18 cellular contexts compared by ENCODE assay signal in the genomic region with DNA sequence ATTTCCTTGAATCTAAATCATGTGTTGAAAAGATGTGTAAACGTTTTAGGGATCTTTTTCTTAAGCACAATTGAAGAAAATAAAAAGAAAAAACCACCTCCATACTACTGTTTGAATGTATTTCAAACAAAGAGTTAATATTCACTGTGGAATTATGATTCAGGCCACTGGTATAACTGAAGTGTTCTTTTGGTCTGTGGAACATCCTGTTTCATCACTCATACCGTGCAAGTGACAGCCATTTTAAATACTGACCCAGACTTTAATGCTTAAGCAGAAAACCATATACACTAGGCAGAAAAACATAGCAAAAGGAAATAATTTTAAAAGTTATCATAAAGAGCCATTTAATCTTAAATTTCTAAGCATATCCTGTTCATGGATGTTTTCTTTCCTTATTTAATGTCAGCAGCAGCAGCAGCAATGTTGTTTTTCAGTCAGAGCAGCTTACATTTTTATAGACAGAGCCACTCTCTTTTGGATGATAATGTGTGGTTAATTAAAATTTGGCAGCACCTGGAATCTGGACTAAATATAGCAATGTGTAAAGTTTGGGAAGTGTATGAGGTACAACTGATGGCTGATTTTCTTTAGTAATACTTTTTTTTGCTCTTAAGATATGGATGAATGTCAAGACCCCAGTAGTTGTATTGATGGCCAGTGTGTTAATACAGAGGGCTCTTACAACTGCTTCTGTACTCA.
DNase-seq lines count a peak whose midpoint lies in the region; ATAC-seq and TF ChIP-seq lines count a peak whose summit lies in the region.
"Had no signal": no experiment of that assay in that cellular context is flagged by ENCODE, and none has a peak within 500 bp of the region (broad histone marks: within the 10 kb centered on the region; RNA-seq: fewer than 3 reads in every experiment).

No MANE protein-coding gene starts in this region.

- H3K9me3 ChIP-seq in left ventricle myocardium inferior (replicated peaks) (no peaks in the 10 kb centered on the region), right cardiac atrium (ENCODE audit: control insufficient read depth, low read length) (no peaks in the 10 kb centered on the region), ascending aorta (no peaks in the 10 kb centered on the region)
- H3K9me3 ChIP-seq: A549, HAP-1, lower lobe of right lung, stomach had no signal

- H3K27ac Mint-ChIP-seq in T-cell, result no peak overlapping the region
- H3K27ac Mint-ChIP-seq: activated CD8-positive, alpha-beta memory T cell treated with anti-CD3 and anti-CD28 coated beads, Interleukin-2, amount 10 ng/mL, durations not matched to agents 7 days and 5 days had no signal

- ATAC-seq in right cardiac atrium (no peak), T-cell (replicated peaks in 1 of 4) (no peak)
- ATAC-seq: activated CD8-positive, alpha-beta memory T cell treated with anti-CD3 and anti-CD28 coated beads, Interleukin-2, amount 10 ng/mL, durations not matched to agents 7 days and 5 days; lower lobe of right lung; sciatic nerve had no signal

- H3K4me3 ChIP-seq in left ventricle myocardium inferior (no peak overlapping the region), right cardiac atrium (ENCODE audit: low read length) (no peak overlapping the region), ascending aorta (no peak overlapping the region)
- H3K4me3 ChIP-seq: A549, HAP-1, lower lobe of right lung, SK-N-MC, stomach had no signal

- no peaks in the 10 kb centered on the region for H3K4me1 Mint-ChIP-seq in T-cell
- H3K4me1 Mint-ChIP-seq: activated CD8-positive, alpha-beta memory T cell treated with anti-CD3 and anti-CD28 coated beads, Interleukin-2, amount 10 ng/mL, durations not matched to agents 7 days and 5 days; central memory CD8-positive, alpha-beta T cell had no signal

- intact Hi-C loops in left ventricle myocardium inferior (cut with micrococcal nuclease), result no loop called here
- intact Hi-C loops in right cardiac atrium (cut with DNase I), result no loop called here
- intact Hi-C loops in ascending aorta (cut with DNase I), result loop anchor here (10.0 kb wide), 1 partner anchor 229 kb away; no protein-coding TSS in a partner anchor
- intact Hi-C loops in head of caudate nucleus (cut with DNase I), result no loop called here

- H3K27me3 ChIP-seq in left ventricle myocardium inferior (ENCODE audit: low read depth) (no peaks in the 10 kb centered on the region), right cardiac atrium (ENCODE audit: control insufficient read depth, insufficient read depth) (no peaks in the 10 kb centered on the region), ascending aorta (no peaks in the 10 kb centered on the region)
- H3K27me3 ChIP-seq: stomach had no signal

- CTCF ChIA-PET in T-cell (lab: Charles Lee), result no interaction called here

- no peak overlapping the region for H3K4me3 Mint-ChIP-seq in T-cell
- H3K4me3 Mint-ChIP-seq: activated CD8-positive, alpha-beta memory T cell treated with anti-CD3 and anti-CD28 coated beads, Interleukin-2, amount 10 ng/mL, durations not matched to agents 7 days and 5 days; central memory CD8-positive, alpha-beta T cell had no signal

- peaks cover 29% of the 10 kb centered on the region for H3K4me1 ChIP-seq in left ventricle myocardium inferior
- H3K4me1 ChIP-seq in right cardiac atrium (ENCODE audit: control insufficient read depth, insufficient read depth, low read length), result peaks cover 3% of the 10 kb centered on the region
- peaks cover 9 to 36% of the 10 kb centered on the region in 2 donors for H3K4me1 ChIP-seq in ascending aorta
- H3K4me1 ChIP-seq: HAP-1, lower lobe of right lung had no signal

- TF ChIP-seq CTCF in left ventricle myocardium inferior (IDR thresholded peaks at IDR 0.05; ENCODE audit: borderline replicate concordance) (no peak), ascending aorta (IDR thresholded peaks at IDR 0.05) (no peak)

- 58% methylated on average over 2 of the region's 2 CpGs for WGBS in right cardiac atrium

- H3K27me3 Mint-ChIP-seq in T-cell, result no peaks in the 10 kb centered on the region
- H3K27me3 Mint-ChIP-seq: central memory CD8-positive, alpha-beta T cell had no signal

- peaks cover 23% of the 10 kb centered on the region for H3K36me3 ChIP-seq in left ventricle myocardium inferior
- peaks cover 11 to 44% of the 10 kb centered on the region in 2 donors for H3K36me3 ChIP-seq in ascending aorta
- H3K36me3 ChIP-seq: HAP-1, lower lobe of right lung had no signal

- H3K9me3 Mint-ChIP-seq in T-cell, result no peaks in the 10 kb centered on the region
- H3K9me3 Mint-ChIP-seq: central memory CD8-positive, alpha-beta T cell had no signal

- H3K27ac ChIP-seq in left ventricle myocardium inferior (replicated peaks) (peak overlapping the region; percentile 40), right cardiac atrium (ENCODE audit: low read length) (no peak overlapping the region), ascending aorta (peak overlapping the region; percentile 67 to 77)
- H3K27ac ChIP-seq: lower lobe of right lung, SK-N-MC, VCaP had no signal

- POLR2A ChIA-PET in T-cell (lab: Charles Lee), result no interaction called here

- no peak for DNase-seq in left ventricle myocardium inferior
- DNase-seq in right cardiac atrium, result no peak
- no peak for DNase-seq in ascending aorta (ENCODE audit: low spot score in 2 of 2)
- peak; percentile 25 for DNase-seq in glomerular visceral epithelial cell (ENCODE audit: extremely low spot score)
- no peak for DNase-seq in stimulated activated CD4-positive, alpha-beta T cell treated with anti-CD3 and anti-CD28 coated beads, Interleukin-2, amount 100 ng/mL, for 24 hours
- no peak for DNase-seq in head of caudate nucleus
- DNase-seq in T-cell, result no peak
- no peak for DNase-seq in NCI-H345 treated with DMSO at 0.1 percent for 48 hours (lab: John Stamatoyannopoulos, UW; ENCODE audit: unreplicated experiment)
- DNase-seq: activated CD8-positive, alpha-beta memory T cell treated with anti-CD3 and anti-CD28 coated beads, Interleukin-2, amount 10 ng/mL, durations not matched to agents 7 days and 5 days; activated naive CD4-positive, alpha-beta T cell; lower lobe of right lung; stomach had no signal

- no peaks in the 10 kb centered on the region for H3K36me3 Mint-ChIP-seq in T-cell
